In the genomic region with DNA sequence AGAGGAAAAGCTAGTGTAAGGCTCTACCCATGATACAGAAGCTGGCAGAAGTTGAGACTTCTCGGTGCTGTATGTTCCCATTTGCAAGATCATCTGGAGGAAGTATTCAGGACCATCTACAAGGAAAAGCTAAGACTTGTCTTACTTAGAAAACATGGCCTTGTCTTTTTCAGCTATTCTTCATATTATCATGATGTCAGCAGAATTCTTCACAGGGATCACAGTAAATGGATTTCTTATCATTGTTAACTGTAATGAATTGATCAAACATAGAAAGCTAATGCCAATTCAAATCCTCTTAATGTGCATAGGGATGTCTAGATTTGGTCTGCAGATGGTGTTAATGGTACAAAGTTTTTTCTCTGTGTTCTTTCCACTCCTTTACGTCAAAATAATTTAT, we compare ENCODE assay signal across 25 cellular contexts.
"Had no signal": no experiment of that assay in that cellular context is flagged by ENCODE, and none has a peak within 500 bp of the region (broad histone marks: within the 10 kb centered on the region; RNA-seq: fewer than 3 reads in every experiment).

No MANE protein-coding gene starts in this region.

- H3K27ac Mint-ChIP-seq: dendritic cell treated with granulocyte-macrophage colony-stimulating factor and Interleukin-4, amounts not matched to agents 40 ng/mL and 50 ng/mL, for 4 days; effector memory CD8-positive, alpha-beta T cell; endodermal cell; immature natural killer cell; memory B cell; naive thymus-derived CD4-positive, alpha-beta T cell had no signal

- H3K27me3 Mint-ChIP-seq: dendritic cell treated with granulocyte-macrophage colony-stimulating factor and Interleukin-4, amounts not matched to agents 40 ng/mL and 50 ng/mL, for 4 days had no signal

- ATAC-seq: effector memory CD8-positive, alpha-beta T cell; gastroesophageal sphincter; heart left ventricle; left cardiac atrium; left lung; left ventricle myocardium superior; lower lobe of right lung; naive thymus-derived CD4-positive, alpha-beta T cell had no signal

- FAIRE-seq: endometrium, frontal cortex, keratinocyte had no signal

- H3K4me1 Mint-ChIP-seq: immature natural killer cell; memory B cell; naive thymus-derived CD4-positive, alpha-beta T cell had no signal

- H3K27ac ChIP-seq: colonic mucosa, epithelial cell of prostate, esophagus muscularis mucosa, foreskin keratinocyte, gastroesophageal sphincter, heart left ventricle, hepatocyte, left lung, lower lobe of right lung had no signal

- H3K4me2 ChIP-seq: hepatocyte had no signal

- DNase-seq: colonic mucosa; cortex of kidney; effector CD8-positive, alpha-beta T cell; effector memory CD8-positive, alpha-beta T cell; endodermal cell; foreskin keratinocyte; heart left ventricle; hypothalamus; immature natural killer cell; left cardiac atrium; left lung; left ventricle myocardium superior; lower lobe of right lung; mesendoderm; midbrain; naive thymus-derived CD4-positive, alpha-beta T cell had no signal

- H2AFZ ChIP-seq: hepatocyte had no signal

- H3K36me3 ChIP-seq: colonic mucosa, esophagus muscularis mucosa, gastroesophageal sphincter, heart left ventricle, left lung, lower lobe of right lung had no signal

- H3K27me3 ChIP-seq: colonic mucosa, esophagus muscularis mucosa, foreskin keratinocyte, gastroesophageal sphincter, heart left ventricle, hepatocyte, left lung had no signal

- H3K9me3 ChIP-seq: colonic mucosa, esophagus muscularis mucosa, gastroesophageal sphincter, heart left ventricle, left lung, lower lobe of right lung had no signal

- H3K9me3 Mint-ChIP-seq: dendritic cell treated with granulocyte-macrophage colony-stimulating factor and Interleukin-4, amounts not matched to agents 40 ng/mL and 50 ng/mL, for 4 days; effector memory CD8-positive, alpha-beta T cell; endodermal cell; immature natural killer cell; memory B cell; naive thymus-derived CD4-positive, alpha-beta T cell had no signal

- H3K4me3 Mint-ChIP-seq: dendritic cell treated with granulocyte-macrophage colony-stimulating factor and Interleukin-4, amounts not matched to agents 40 ng/mL and 50 ng/mL, for 4 days; effector memory CD8-positive, alpha-beta T cell; endodermal cell; immature natural killer cell; memory B cell; naive thymus-derived CD4-positive, alpha-beta T cell had no signal

- H3K36me3 Mint-ChIP-seq: immature natural killer cell; memory B cell; naive thymus-derived CD4-positive, alpha-beta T cell had no signal

- H3K79me2 ChIP-seq: hepatocyte had no signal

- H3K4me3 ChIP-seq: colonic mucosa, esophagus muscularis mucosa, gastroesophageal sphincter, heart left ventricle, hepatocyte, left lung, lower lobe of right lung had no signal

- H3K4me1 ChIP-seq: colonic mucosa, esophagus muscularis mucosa, foreskin keratinocyte, gastroesophageal sphincter, heart left ventricle, left lung, lower lobe of right lung had no signal
